In the genomic region with DNA sequence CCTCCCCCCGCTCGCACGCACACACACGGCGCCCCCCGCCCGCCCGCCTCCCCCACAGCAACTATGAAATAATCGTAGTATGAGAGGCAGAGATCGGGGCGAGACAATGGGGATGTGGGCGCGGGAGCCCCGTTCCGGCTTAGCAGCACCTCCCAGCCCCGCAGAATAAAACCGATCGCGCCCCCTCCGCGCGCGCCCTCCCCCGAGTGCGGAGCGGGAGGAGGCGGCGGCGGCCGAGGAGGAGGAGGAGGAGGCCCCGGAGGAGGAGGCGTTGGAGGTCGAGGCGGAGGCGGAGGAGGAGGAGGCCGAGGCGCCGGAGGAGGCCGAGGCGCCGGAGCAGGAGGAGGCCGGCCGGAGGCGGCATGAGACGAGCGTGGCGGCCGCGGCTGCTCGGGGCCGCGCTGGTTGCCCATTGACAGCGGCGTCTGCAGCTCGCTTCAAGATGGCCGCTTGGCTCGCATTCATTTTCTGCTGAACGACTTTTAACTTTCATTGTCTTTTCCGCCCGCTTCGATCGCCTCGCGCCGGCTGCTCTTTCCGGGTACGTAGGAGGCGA, we compare ENCODE assay signal across 8 cellular contexts. TPM values are rescaled to one million over a fixed set of nuclear protein-coding genes. Genes with fewer than 3 reads are reported as not detected.
DNase-seq lines count a peak whose midpoint lies in the region; ATAC-seq and TF ChIP-seq lines count a peak whose summit lies in the region.

No MANE protein-coding gene starts in this region.

- peaks cover 67% of the 10 kb centered on the region for H3K27me3 Mint-ChIP-seq in nephron (ENCODE audit: low read depth)

- under 1% methylated on average over 66 of the region's 68 CpGs for WGBS in urinary bladder

- H3K9me3 ChIP-seq in Peyer's patch = no peaks in the 10 kb centered on the region

- H3K4me1 ChIP-seq in Peyer's patch = peaks cover 0 to 52% (median 7%) of the 10 kb centered on the region in 4 donors
- H3K4me1 ChIP-seq in urinary bladder (ENCODE audit: insufficient read depth) = no peaks in the 10 kb centered on the region

- peaks cover 66% of the 10 kb centered on the region for H3K4me1 Mint-ChIP-seq in nephron

- no peak for TF ChIP-seq POLR2A in Peyer's patch (IDR thresholded peaks at IDR 0.05)

- no peak for ATAC-seq in HG03521 (IDR thresholded peaks at IDR 0.05; ENCODE audit: unreplicated experiment)

- DNase-seq in DMS53 (lab: John Stamatoyannopoulos, UW) (peak; percentile 91), HCEC 1CT (peak; percentile 80), Peyer's patch (peak; percentile 48 to 80 (median 78)), fibroblast of the conjunctiva (ENCODE audit: low read depth) (peak; percentile 37)
- DNase-seq in activated naive CD4-positive, alpha-beta T cell (lab: John Stamatoyannopoulos, UW) = peak; percentile 50 to 66 (median 60)

- H3K9me3 Mint-ChIP-seq in nephron = no peaks in the 10 kb centered on the region

- H3K27me3 ChIP-seq in Peyer's patch = no peaks in the 10 kb centered on the region

- H3K27ac Mint-ChIP-seq in nephron = peak overlapping the region; percentile 45 to 89 (median 72)

- H3K27ac ChIP-seq in Peyer's patch (peak overlapping the region; percentile 79 to 91 (median 91)), urinary bladder (ENCODE audit: low read depth) (peak overlapping the region; percentile 90)

- no peaks in the 10 kb centered on the region for H3K36me3 ChIP-seq in Peyer's patch
- H3K36me3 ChIP-seq in urinary bladder (ENCODE audit: insufficient read depth) = no peaks in the 10 kb centered on the region

- peak overlapping the region; percentile 82 to 96 (median 85) for H3K4me3 ChIP-seq in Peyer's patch
- H3K4me3 ChIP-seq in urinary bladder (ENCODE audit: low read depth, low read length) = peak overlapping the region; percentile 92

- peak overlapping the region; percentile 88 to 89 (median 88) for H3K4me3 Mint-ChIP-seq in nephron

- TF ChIP-seq CTCF in Peyer's patch (IDR thresholded peaks at IDR 0.05) (no peak), nephron (IDR thresholded peaks at IDR 0.05; ENCODE audit: unreplicated experiment in 3 of 3) (no peak)

- peaks cover 2% of the 10 kb centered on the region for H3K36me3 Mint-ChIP-seq in nephron (ENCODE audit: low read depth)

RNA-seq across cellular contexts. Expression of a gene that starts 0.3 kb away (rescaled TPM):
- total RNA-seq in Peyer's patch (10 to 100 TPM; 15.6 to 47.9 (median 17.6) TPM), urinary bladder (60.1 TPM)
- polyA plus RNA-seq in urinary bladder = 46.6 TPM

RNA-seq across cellular contexts. Expression of a gene that starts 5.0 kb away (rescaled TPM):
- total RNA-seq in Peyer's patch (100 to 1,000 TPM in 1 of 4 donors, 10 to 100 TPM in 3; 23.0 to 113 (median 36.6) TPM), urinary bladder (46.8 TPM)
- 40.9 TPM for polyA plus RNA-seq in urinary bladder

RNA-seq across cellular contexts. Expression of a gene that starts 24.1 kb away (rescaled TPM):
- total RNA-seq in Peyer's patch (not detected), urinary bladder (0.37 TPM)
- polyA plus RNA-seq in urinary bladder = 0.03 TPM

Comparison
In these comparisons a context has a peak if more than half of its experiments do, and no peak if none do; other contexts are left out.
1. DNase-seq: peak in every context shown above with its lines; median percentile 91 in DMS53; 80 in HCEC 1CT; 78 in Peyer's patch; 60 in activated naive CD4-positive, alpha-beta T cell; 37 in fibroblast of the conjunctiva.